In the genomic region with DNA sequence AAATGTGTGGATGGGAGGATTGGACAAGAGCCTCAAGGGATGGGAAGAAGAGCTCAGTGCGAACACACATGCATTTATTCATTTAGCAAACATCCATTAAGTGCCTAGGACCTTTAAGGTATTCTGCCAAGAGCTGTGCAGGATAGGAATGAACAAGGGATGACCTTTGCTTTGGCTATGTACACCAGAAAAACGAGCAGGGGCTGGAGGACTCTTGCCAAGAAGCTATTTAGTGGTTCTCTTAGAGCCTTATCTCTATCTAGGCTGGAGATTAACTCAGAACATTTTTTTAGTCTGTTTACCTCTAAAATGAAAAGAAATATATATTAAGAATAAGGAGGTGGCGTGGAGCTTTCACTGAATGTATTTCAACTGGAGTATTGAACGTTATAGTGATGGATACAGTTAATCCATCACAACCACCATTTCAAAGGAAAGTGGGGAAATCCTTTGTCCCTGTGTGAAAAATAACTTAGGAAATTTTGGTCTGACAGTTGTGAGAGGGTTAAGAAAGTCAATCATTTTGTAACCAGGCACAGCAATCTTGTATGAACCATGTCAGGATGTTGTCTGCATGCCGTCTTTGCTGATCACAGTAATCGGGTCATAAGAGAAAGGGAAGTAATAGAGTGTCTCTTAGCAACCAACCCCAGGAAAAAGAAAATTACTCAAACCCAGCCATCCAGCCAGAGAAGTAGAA, we compare ENCODE assay signal across 8 cellular contexts.
DNase-seq lines count a peak whose midpoint lies in the region; ATAC-seq and TF ChIP-seq lines count a peak whose summit lies in the region.

No MANE protein-coding gene starts in this region.

- POLR2A ChIA-PET in RWPE1 (lab: Yijun Ruan, JAX; ENCODE audit: low non-redundant PET) = interaction anchor here (0.6 kb wide), 2 partner anchors 274 to 1069 kb away, joined by 4 read pairs; no protein-coding TSS in a partner anchor

- H3K9me3 Mint-ChIP-seq in activated T-cell treated with anti-CD3 and anti-CD28 coated beads, Interleukin-2, amount 50 U/mL, for 4 hours = no peaks in the 10 kb centered on the region
- H3K9me3 Mint-ChIP-seq in activated naive CD8-positive, alpha-beta T cell treated with anti-CD3 and anti-CD28 coated beads for 36 hours = peaks cover 4% of the 10 kb centered on the region

- TF ChIP-seq CTCF in tibial nerve (IDR thresholded peaks at IDR 0.05) (no peak), RWPE1 (conservative IDR thresholded peaks at IDR 0.05; ENCODE audit: low read depth) (no peak)

- DNase-seq in activated T-cell treated with anti-CD3 and anti-CD28 coated beads, Interleukin-2, amount 50 U/mL, for 4 hours = no peak
- no peak for DNase-seq in activated T-cell treated with anti-CD3 and anti-CD28 coated beads, Interleukin-2, amount 50 U/mL, for 1 hour
- DNase-seq in activated naive CD8-positive, alpha-beta T cell treated with anti-CD3 and anti-CD28 coated beads for 36 hours = no peak
- DNase-seq in left colon (no peak), tibial nerve (ENCODE audit: low spot score in 2 of 2) (no peak), RWPE1 (ENCODE audit: low spot score) (no peak), NCI-H1417 treated with DMSO at 0.1 percent for 48 hours (lab: John Stamatoyannopoulos, UW) (no peak)

- H3K27ac ChIP-seq in tibial nerve = peak overlapping the region in 3 of 4 donors; percentile 0 to 62 (median 34)
- no peak overlapping the region for H3K27ac ChIP-seq in RWPE1

- peak overlapping the region; percentile 72 for H3K27ac Mint-ChIP-seq in activated naive CD8-positive, alpha-beta T cell treated with anti-CD3 and anti-CD28 coated beads for 36 hours

- peaks cover 10% of the 10 kb centered on the region for H3K36me3 Mint-ChIP-seq in activated T-cell treated with anti-CD3 and anti-CD28 coated beads, Interleukin-2, amount 50 U/mL, for 4 hours (ENCODE audit: insufficient read depth)
- H3K36me3 Mint-ChIP-seq in activated naive CD8-positive, alpha-beta T cell treated with anti-CD3 and anti-CD28 coated beads for 36 hours = peaks cover 20% of the 10 kb centered on the region

- H3K4me3 ChIP-seq in tibial nerve = no peak overlapping the region

- no peaks in the 10 kb centered on the region for H3K27me3 Mint-ChIP-seq in activated T-cell treated with anti-CD3 and anti-CD28 coated beads, Interleukin-2, amount 50 U/mL, for 4 hours (ENCODE audit: low read depth)
- no peaks in the 10 kb centered on the region for H3K27me3 Mint-ChIP-seq in activated naive CD8-positive, alpha-beta T cell treated with anti-CD3 and anti-CD28 coated beads for 36 hours

- intact Hi-C loops in left colon (cut with DNase I, micrococcal nuclease) = no loop called here

- WGBS in tibial nerve, 2 donors = 43 to 51% methylated on average over 6 of the region's 6 CpGs

- no peaks in the 10 kb centered on the region for H3K9me3 ChIP-seq in tibial nerve

- no peak for TF ChIP-seq EP300 in tibial nerve (IDR thresholded peaks at IDR 0.05)

- H3K4me3 Mint-ChIP-seq in activated T-cell treated with anti-CD3 and anti-CD28 coated beads, Interleukin-2, amount 50 U/mL, for 4 hours = peak overlapping the region; percentile 8
- H3K4me3 Mint-ChIP-seq in activated naive CD8-positive, alpha-beta T cell treated with anti-CD3 and anti-CD28 coated beads for 36 hours = peak overlapping the region; percentile 63

- peak in 1 of 2 donors; percentile 34 for ATAC-seq in activated T-cell treated with anti-CD3 and anti-CD28 coated beads, Interleukin-2, amount 50 U/mL, for 4 hours
- peak; percentile 37 for ATAC-seq in left colon
- ATAC-seq in HG03045 (IDR thresholded peaks at IDR 0.05; ENCODE audit: unreplicated experiment) = no peak

- H3K4me1 ChIP-seq in tibial nerve = peaks cover 0 to 33% (median 16%) of the 10 kb centered on the region in 4 donors

- CTCF ChIA-PET in RWPE1 (lab: Yijun Ruan, JAX) = no interaction called here

- no peaks in the 10 kb centered on the region for H3K27me3 ChIP-seq in tibial nerve

- TF ChIP-seq POLR2A in tibial nerve (IDR thresholded peaks at IDR 0.05) = no peak

- H3K36me3 ChIP-seq in tibial nerve = no peaks in the 10 kb centered on the region

- H3K4me1 Mint-ChIP-seq in activated T-cell treated with anti-CD3 and anti-CD28 coated beads, Interleukin-2, amount 50 U/mL, for 4 hours (ENCODE audit: low read depth) = peaks cover 53% of the 10 kb centered on the region
- H3K4me1 Mint-ChIP-seq in activated naive CD8-positive, alpha-beta T cell treated with anti-CD3 and anti-CD28 coated beads for 36 hours = peaks cover 37% of the 10 kb centered on the region
